19 cellular contexts compared by ENCODE assay signal in genomic region chr7:138868711-138869110, GRCh38.
DNase-seq lines count a peak whose midpoint lies in the region; ATAC-seq and TF ChIP-seq lines count a peak whose summit lies in the region.
"Had no signal": no experiment of that assay in that cellular context is flagged by ENCODE, and none has a peak within 500 bp of the region (broad histone marks: within the 10 kb centered on the region; RNA-seq: fewer than 3 reads in every experiment).

No MANE protein-coding gene starts in this region.

- H3K4me2 ChIP-seq in H9 (ENCODE audit: insufficient read depth, insufficient read length, low read length) = no peak overlapping the region
- H3K4me2 ChIP-seq: A549; BLaER1 treated with 17β-estradiol and CSF1 and Interleukin-3, amounts not matched to agents 10 nM and 100 nM had no signal

- CTCF ChIA-PET in activated CD4-positive, alpha-beta T cell treated with anti-CD3 and anti-CD28 coated beads for 36 hours (lab: Charles Lee) = no interaction called here

- TF ChIP-seq CTCF in H9 (conservative IDR thresholded peaks at IDR 0.05) = no peak
- TF ChIP-seq CTCF in mesothelial cell of epicardium (IDR thresholded peaks at IDR 0.05; ENCODE audit: unreplicated experiment) = no peak

- no peaks in the 10 kb centered on the region for H3K79me1 ChIP-seq in H9 (ENCODE audit: insufficient read depth, low read depth, low read length, poor library complexity, severe bottlenecking)

- no peak overlapping the region for H3K18ac ChIP-seq in H9 (ENCODE audit: insufficient read length, low read depth, low read length)

- H3K9me3 ChIP-seq in H9 (ENCODE audit: control insufficient read depth, low read depth, low read length) = no peaks in the 10 kb centered on the region
- no peaks in the 10 kb centered on the region for H3K9me3 ChIP-seq in T-helper 17 cell (ENCODE audit: control insufficient read depth, low read length, poor library complexity, severe bottlenecking)
- H3K9me3 ChIP-seq: A549; BLaER1 treated with 17β-estradiol and CSF1 and Interleukin-3, amounts not matched to agents 10 nM and 100 nM had no signal

- no peak overlapping the region for H4K91ac ChIP-seq in H9 (ENCODE audit: insufficient read length, low read depth, low read length)

- no peak overlapping the region for H2BK120ac ChIP-seq in H9 (ENCODE audit: low read depth, low read length, poor library complexity, severe bottlenecking)

- H3K4me1 Mint-ChIP-seq in H9 = 0 out of 4 replicates have a peak, but pooled peaks cover 0 to 5% of the 10 kb centered on the region in 2 experiments
- peaks cover 9% of the 10 kb centered on the region for H3K4me1 Mint-ChIP-seq in T-helper 17 cell
- H3K4me1 Mint-ChIP-seq in mesothelial cell of epicardium = peaks cover 14% of the 10 kb centered on the region
- H3K4me1 Mint-ChIP-seq in stimulated activated effector memory CD8-positive, alpha-beta T cell treated with anti-CD3 and anti-CD28 coated beads, Interleukin-12 subunit alpha, Interleukin-12 subunit beta, amount 100 ng/mL, for 72 hours = peaks cover 21% of the 10 kb centered on the region
- peaks cover 16% of the 10 kb centered on the region for H3K4me1 Mint-ChIP-seq in activated CD4-positive, alpha-beta T cell treated with anti-CD3 and anti-CD28 coated beads for 36 hours
- H3K4me1 Mint-ChIP-seq: B cell had no signal

- peak overlapping the region; percentile 31 to 91 (median 91); a peak in 4 of 7 replicates for H3K27ac Mint-ChIP-seq in H9
- peak overlapping the region; percentile 29 for H3K27ac Mint-ChIP-seq in T-helper 17 cell
- H3K27ac Mint-ChIP-seq in mesothelial cell of epicardium = peak overlapping the region; percentile 12
- H3K27ac Mint-ChIP-seq in stimulated activated effector memory CD8-positive, alpha-beta T cell treated with anti-CD3 and anti-CD28 coated beads, Interleukin-12 subunit alpha, Interleukin-12 subunit beta, amount 100 ng/mL, for 72 hours = peak overlapping the region; percentile 77
- H3K27ac Mint-ChIP-seq in activated CD4-positive, alpha-beta T cell treated with anti-CD3 and anti-CD28 coated beads for 36 hours = no peak overlapping the region
- H3K27ac Mint-ChIP-seq: B cell; CD8-positive, alpha-beta T cell; HFFc6 had no signal

- no peak overlapping the region for H2BK12ac ChIP-seq in H9 (ENCODE audit: insufficient read length, low read depth, low read length)

- H3K4me1 ChIP-seq in H9 (ENCODE audit: insufficient read depth, low read length) = no peaks in the 10 kb centered on the region

- intact Hi-C loops in activated CD4-positive, alpha-beta T cell treated with anti-CD3 and anti-CD28 coated beads for 36 hours (cut with DNase I, micrococcal nuclease) = loop anchor here in 1 of 2 experiments (5.0 kb wide), 1 partner anchor 201 kb away; no protein-coding TSS in a partner anchor

- H3K27me3 Mint-ChIP-seq in H9 (ENCODE audit: low read depth) (no peaks in the 10 kb centered on the region; the same call in 1 of the 2 replicates), T-helper 17 cell (peaks cover 7% of the 10 kb centered on the region), mesothelial cell of epicardium (ENCODE audit: low read depth) (no peaks in the 10 kb centered on the region)
- H3K27me3 Mint-ChIP-seq in activated CD4-positive, alpha-beta T cell treated with anti-CD3 and anti-CD28 coated beads for 36 hours = no peaks in the 10 kb centered on the region
- H3K27me3 Mint-ChIP-seq: B cell had no signal

- DNase-seq in H9 = no peak
- no peak for DNase-seq in T-helper 17 cell
- DNase-seq in mesothelial cell of epicardium (ENCODE audit: low spot score in 2 of 2, unreplicated experiment in 2 of 2) = no peak
- no peak for DNase-seq in stimulated activated effector memory CD8-positive, alpha-beta T cell treated with anti-CD3 and anti-CD28 coated beads, Interleukin-12 subunit alpha, Interleukin-12 subunit beta, amount 100 ng/mL, for 72 hours (ENCODE audit: low spot score in 2 of 2)
- no peak for DNase-seq in activated CD4-positive, alpha-beta T cell treated with anti-CD3 and anti-CD28 coated beads for 36 hours
- DNase-seq in AG08395 (ENCODE audit: low spot score) = no peak
- DNase-seq: Calu3; CD8-positive, alpha-beta T cell; DMS79 treated with DMSO at 0.1 percent for 48 hours; GF-D8; GM23248; HFFc6; IMR-90 had no signal

- H4K8ac ChIP-seq in H9 (replicated peaks; ENCODE audit: insufficient read length, low read depth, low read length) = no peak overlapping the region

- no peak overlapping the region for H2BK5ac ChIP-seq in H9 (ENCODE audit: insufficient read length, low read length)

- H3K4ac ChIP-seq in H9 (ENCODE audit: low read depth, low read length) = no peak overlapping the region

- H3K14ac ChIP-seq in H9 (ENCODE audit: insufficient read depth, low read length) = no peak overlapping the region

- POLR2A ChIA-PET in activated CD4-positive, alpha-beta T cell treated with anti-CD3 and anti-CD28 coated beads for 36 hours (lab: Charles Lee) = interaction anchor here (0.6 kb wide), 1 partner anchor 93 kb away, joined by 3 read pairs; no protein-coding TSS in a partner anchor

- H3T11ph ChIP-seq in H9 (ENCODE audit: low read length) = no peak overlapping the region

- no peak overlapping the region for H2AK5ac ChIP-seq in H9 (ENCODE audit: insufficient read length, low read length)

- H3K56ac ChIP-seq in H9 (ENCODE audit: insufficient read length, low read depth, low read length) = no peak overlapping the region

- H3K27ac ChIP-seq in H9 (ENCODE audit: insufficient read length, low read depth, low read length) = no peak overlapping the region
- H3K27ac ChIP-seq: A549; BLaER1 treated with 17β-estradiol and CSF1 and Interleukin-3, amounts not matched to agents 10 nM and 100 nM; GM23248 had no signal

- H2BK20ac ChIP-seq in H9 (ENCODE audit: low read depth, low read length, poor library complexity, severe bottlenecking) = no peak overlapping the region

- H2BK15ac ChIP-seq in H9 (ENCODE audit: low read depth, low read length) = no peak overlapping the region

- H3K79me2 ChIP-seq in H9 (ENCODE audit: insufficient read depth, low read length) = no peaks in the 10 kb centered on the region

- H3K23ac ChIP-seq in H9 (ENCODE audit: insufficient read length, low read depth, low read length) = no peak overlapping the region

- no peaks in the 10 kb centered on the region for H4K20me1 ChIP-seq in H9 (ENCODE audit: control insufficient read depth, insufficient read depth, insufficient read length)
- H4K20me1 ChIP-seq: BLaER1 treated with 17β-estradiol and CSF1 and Interleukin-3, amounts not matched to agents 10 nM and 100 nM had no signal

- no peak overlapping the region for H2AFZ ChIP-seq in H9 (ENCODE audit: low read length)
- H2AFZ ChIP-seq: GM23248 had no signal

- no peak overlapping the region for H4K5ac ChIP-seq in H9 (ENCODE audit: insufficient read length, low read depth, low read length)

- H3K4me3 Mint-ChIP-seq in H9 (no peak overlapping the region), T-helper 17 cell (no peak overlapping the region), mesothelial cell of epicardium (no peak overlapping the region)
- H3K4me3 Mint-ChIP-seq in stimulated activated effector memory CD8-positive, alpha-beta T cell treated with anti-CD3 and anti-CD28 coated beads, Interleukin-12 subunit alpha, Interleukin-12 subunit beta, amount 100 ng/mL, for 72 hours = no peak overlapping the region
- H3K4me3 Mint-ChIP-seq in activated CD4-positive, alpha-beta T cell treated with anti-CD3 and anti-CD28 coated beads for 36 hours = no peak overlapping the region
- H3K4me3 Mint-ChIP-seq: B cell; CD8-positive, alpha-beta T cell; HFFc6 had no signal

- no peaks in the 10 kb centered on the region for H3K27me3 ChIP-seq in H9 (ENCODE audit: insufficient read depth, low read length)
- H3K27me3 ChIP-seq: BLaER1 treated with 17β-estradiol and CSF1 and Interleukin-3, amounts not matched to agents 10 nM and 100 nM had no signal

- H3K36me3 Mint-ChIP-seq in H9 (ENCODE audit: insufficient read depth in 1 of 3, low read depth in 3 of 3) (peaks cover 26 to 43% (median 36%) of the 10 kb centered on the region in 3 experiments), T-helper 17 cell (ENCODE audit: low read depth) (no peaks in the 10 kb centered on the region), mesothelial cell of epicardium (peaks cover 51% of the 10 kb centered on the region)
- no peaks in the 10 kb centered on the region for H3K36me3 Mint-ChIP-seq in stimulated activated effector memory CD8-positive, alpha-beta T cell treated with anti-CD3 and anti-CD28 coated beads, Interleukin-12 subunit alpha, Interleukin-12 subunit beta, amount 100 ng/mL, for 72 hours
- no peaks in the 10 kb centered on the region for H3K36me3 Mint-ChIP-seq in activated CD4-positive, alpha-beta T cell treated with anti-CD3 and anti-CD28 coated beads for 36 hours (ENCODE audit: low read depth)
- H3K36me3 Mint-ChIP-seq: CD8-positive, alpha-beta T cell had no signal

- H3K9ac ChIP-seq in H9 (ENCODE audit: extremely low read depth, insufficient read length, low read length) = no peak overlapping the region
- H3K9ac ChIP-seq: BLaER1 treated with 17β-estradiol and CSF1 and Interleukin-3, amounts not matched to agents 10 nM and 100 nM; GM23248 had no signal

- ATAC-seq in T-helper 17 cell = no peak
- no peak for ATAC-seq in stimulated activated effector memory CD8-positive, alpha-beta T cell treated with anti-CD3 and anti-CD28 coated beads, Interleukin-12 subunit alpha, Interleukin-12 subunit beta, amount 100 ng/mL, for 72 hours
- no peak for ATAC-seq in HG02571 (IDR thresholded peaks at IDR 0.05; ENCODE audit: unreplicated experiment)
- no peak for ATAC-seq in activated CD4-positive, alpha-beta T cell treated with anti-CD3 and anti-CD28 coated beads for 36 hours
- ATAC-seq: A549; CD8-positive, alpha-beta T cell; HCT116; K562 had no signal

- H3K23me2 ChIP-seq in H9 (ENCODE audit: insufficient read length, low read depth, low read length, poor library complexity, severe bottlenecking) = no peaks in the 10 kb centered on the region

- H3K9me3 Mint-ChIP-seq in H9 (no peaks in the 10 kb centered on the region), mesothelial cell of epicardium (no peaks in the 10 kb centered on the region)
- H3K9me3 Mint-ChIP-seq in stimulated activated effector memory CD8-positive, alpha-beta T cell treated with anti-CD3 and anti-CD28 coated beads, Interleukin-12 subunit alpha, Interleukin-12 subunit beta, amount 100 ng/mL, for 72 hours = no peaks in the 10 kb centered on the region
- no peaks in the 10 kb centered on the region for H3K9me3 Mint-ChIP-seq in activated CD4-positive, alpha-beta T cell treated with anti-CD3 and anti-CD28 coated beads for 36 hours (ENCODE audit: low read depth)
- H3K9me3 Mint-ChIP-seq: CD8-positive, alpha-beta T cell; HFFc6 had no signal

- no CpG with 5 or more reads among the region's 14 CpGs for WGBS in H9 (ENCODE audit: extremely low coverage, insufficient read length, low lambda C conversion rate)
